In the genomic region with DNA sequence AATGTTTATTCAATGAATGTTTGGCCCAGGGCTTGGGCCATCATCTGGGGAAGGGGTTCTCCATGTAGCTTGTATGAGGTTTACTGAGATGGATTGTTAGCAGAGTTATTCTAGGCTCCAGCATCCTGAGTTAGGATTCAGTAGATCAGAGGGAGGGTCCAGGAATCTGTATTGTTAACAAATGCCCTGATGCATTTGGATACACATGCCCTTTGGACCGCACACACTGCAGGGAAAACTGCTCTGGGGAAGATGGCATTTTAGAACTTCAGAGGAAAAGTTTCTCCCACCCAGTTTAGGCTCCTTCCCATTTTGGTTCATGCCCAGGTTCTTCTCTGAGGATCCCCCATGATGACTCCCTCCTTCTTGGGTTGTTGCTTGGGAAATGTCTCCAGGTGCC, we compare ENCODE assay signal across 34 cellular contexts.
"Had no signal": no experiment of that assay in that cellular context is flagged by ENCODE, and none has a peak within 500 bp of the region (broad histone marks: within the 10 kb centered on the region; RNA-seq: fewer than 3 reads in every experiment).

No MANE protein-coding gene starts in this region.

- H3K27me3 ChIP-seq: adrenal gland, body of pancreas, brain microvascular endothelial cell, breast epithelium had no signal

- H3K4me1 ChIP-seq: adrenal gland, body of pancreas, breast epithelium had no signal

- DNase-seq: activated B cell treated with CpG ODN at 0.5 μM for 24 hours; activated CD4-positive, alpha-beta memory T cell treated with anti-CD3 and anti-CD28 coated beads for 36 hours; activated CD4-positive, alpha-beta T cell treated with anti-CD3 and anti-CD28 coated beads for 4 hours; activated CD4-positive, alpha-beta T cell treated with anti-CD3 and anti-CD28 coated beads, Interleukin-2, amount 10 ng/mL, durations not matched to agents 24 days and 14 days; activated CD4-positive, alpha-beta T cell treated with anti-CD3 and anti-CD28 coated beads, Interleukin-2, amount 50 U/mL, for 1 hour; activated CD4-positive, alpha-beta T cell treated with anti-CD3 and anti-CD28 coated beads, Interleukin-2, amount 50 U/mL, for 4 hours; activated CD4-positive, CD25-positive, alpha-beta regulatory T cell treated with anti-CD3 and anti-CD28 coated beads, Interleukin-2, amount 50 U/mL, for 72 hours; activated CD8-positive, alpha-beta memory T cell treated with anti-CD3 and anti-CD28 coated beads, Interleukin-2, amount 50 U/mL, for 4 hours; activated CD8-positive, alpha-beta T cell treated with anti-CD3 and anti-CD28 coated beads for 36 hours; activated effector memory CD4-positive, alpha-beta T cell treated with anti-CD3 and anti-CD28 coated beads, Interleukin-2, amount 50 U/mL, for 16 hours; activated gamma-delta T cell treated with Interleukin-2 at 50 U/mL for 16 hours; activated naive CD4-positive, alpha-beta T cell; activated naive CD4-positive, alpha-beta T cell treated with anti-CD3 and anti-CD28 coated beads for 36 hours; activated naive CD4-positive, alpha-beta T cell treated with anti-CD3 and anti-CD28 coated beads, Interleukin-2, amount 50 U/mL, for 16 hours; activated naive CD8-positive, alpha-beta T cell treated with anti-CD3 and anti-CD28 coated beads for 36 hours; activated T-cell treated with anti-CD3 and anti-CD28 coated beads for 4 hours; activated T-cell treated with anti-CD3 and anti-CD28 coated beads, Interleukin-2, amount 50 U/mL, for 1 hour; activated T-cell treated with anti-CD3 and anti-CD28 coated beads, Interleukin-2, amount 50 U/mL, for 4 hours; activated T-cell treated with anti-CD3 and anti-CD28 coated beads, Interleukin-2, amount 50 U/mL, for 72 hours; adrenal gland; amniotic stem cell; aorta; body of pancreas; brain microvascular endothelial cell; central memory CD4-positive, alpha-beta T cell; T-helper 1 cell; T-helper 2 cell; T-helper 9 cell had no signal

- H3K9me3 ChIP-seq: adrenal gland, body of pancreas, breast epithelium had no signal

- ATAC-seq: activated CD8-positive, alpha-beta T cell treated with anti-CD3 and anti-CD28 coated beads for 36 hours; activated naive CD4-positive, alpha-beta T cell treated with anti-CD3 and anti-CD28 coated beads, Interleukin-2, amount 50 U/mL, for 72 hours; activated T-cell treated with anti-CD3 and anti-CD28 coated beads, Interleukin-2, amount 50 U/mL, for 4 hours; activated T-cell treated with anti-CD3 and anti-CD28 coated beads, Interleukin-2, amount 50 U/mL, for 72 hours; activated T-helper 17 cell treated with anti-CD3 and anti-CD28 coated beads, Interleukin-2, amount 50 U/mL, for 72 hours; body of pancreas had no signal

- FAIRE-seq: astrocyte, TTC549 had no signal

- H3K36me3 ChIP-seq: adrenal gland, brain microvascular endothelial cell, breast epithelium had no signal

- H3K27ac ChIP-seq: adrenal gland, body of pancreas, brain microvascular endothelial cell, breast epithelium, VCaP had no signal

- H3K4me3 ChIP-seq: adrenal gland, body of pancreas, breast epithelium had no signal
